Comparison of ENCODE assay signal across 1 cellular context in genomic region chr2:55431982-55432627, GRCh38.
TF ChIP-seq lines count a peak whose summit lies in the region.

No MANE protein-coding gene starts in this region.

TF ChIP-seq in IMR-90, 13 proteins besides CTCF, POLR2A, EP300 and RAD21 (continued from another document):
- TF ChIP-seq, protein P1, sequence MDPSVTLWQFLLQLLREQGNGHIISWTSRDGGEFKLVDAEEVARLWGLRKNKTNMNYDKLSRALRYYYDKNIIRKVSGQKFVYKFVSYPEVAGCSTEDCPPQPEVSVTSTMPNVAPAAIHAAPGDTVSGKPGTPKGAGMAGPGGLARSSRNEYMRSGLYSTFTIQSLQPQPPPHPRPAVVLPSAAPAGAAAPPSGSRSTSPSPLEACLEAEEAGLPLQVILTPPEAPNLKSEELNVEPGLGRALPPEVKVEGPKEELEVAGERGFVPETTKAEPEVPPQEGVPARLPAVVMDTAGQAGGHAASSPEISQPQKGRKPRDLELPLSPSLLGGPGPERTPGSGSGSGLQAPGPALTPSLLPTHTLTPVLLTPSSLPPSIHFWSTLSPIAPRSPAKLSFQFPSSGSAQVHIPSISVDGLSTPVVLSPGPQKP (IDR thresholded peaks at IDR 0.05; ENCODE audit: borderline replicate concordance, low read depth, low read length) = no peak
